19 cellular contexts compared by ENCODE assay signal in the genomic region with DNA sequence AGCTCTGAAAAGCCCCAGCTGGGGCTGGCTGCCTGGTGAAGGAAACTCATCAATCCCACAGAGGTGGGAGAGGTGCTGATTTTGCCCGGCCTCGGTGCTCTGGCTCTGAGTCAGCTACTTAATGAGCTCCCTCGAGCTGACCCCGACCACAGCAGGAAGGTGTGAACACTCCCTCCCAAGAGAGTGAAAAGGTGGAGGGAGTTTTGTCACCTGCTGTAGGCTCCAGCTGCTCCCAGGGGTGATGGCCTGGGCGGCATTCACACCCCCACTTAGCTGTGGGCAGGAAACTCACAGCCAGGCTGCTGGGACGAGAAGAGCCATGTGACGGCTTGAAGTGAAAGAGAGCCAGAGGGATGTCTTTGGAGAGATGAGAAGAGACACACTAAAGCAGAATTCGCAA.
DNase-seq lines count a peak whose midpoint lies in the region; ATAC-seq and TF ChIP-seq lines count a peak whose summit lies in the region.
"Had no signal": no experiment of that assay in that cellular context is flagged by ENCODE, and none has a peak within 500 bp of the region (broad histone marks: within the 10 kb centered on the region; RNA-seq: fewer than 3 reads in every experiment).

No MANE protein-coding gene starts in this region.

- H3K9me3 Mint-ChIP-seq in activated naive CD8-positive, alpha-beta T cell treated with anti-CD3 and anti-CD28 coated beads, Interleukin-2, amount 50 U/mL, for 24 hours = no peaks in the 10 kb centered on the region

- H3K27ac ChIP-seq in HEK293 (ENCODE audit: extremely low read depth, low read depth, low read length) (no peak overlapping the region), osteoblast (ENCODE audit: low read depth, low read length) (no peak overlapping the region), coronary artery (no peak overlapping the region)
- H3K27ac ChIP-seq: A549, pancreas, tibial artery had no signal

- H3K4me3 ChIP-seq in HEK293 (ENCODE audit: low read depth, low read length) (no peak overlapping the region), osteoblast (ENCODE audit: insufficient read depth, low read length) (no peak overlapping the region), coronary artery (no peak overlapping the region)
- H3K4me3 ChIP-seq: A549, mucosa of descending colon, pancreas, tibial artery had no signal

- TF ChIP-seq CTCF in HEK293 (tag by site-specific recombination; IDR thresholded peaks at IDR 0.05) = no peak
- no peak for TF ChIP-seq CTCF in osteoblast (IDR thresholded peaks at IDR 0.05; ENCODE audit: extremely low read depth, low read depth, low read length)
- TF ChIP-seq CTCF in coronary artery (IDR thresholded peaks at IDR 0.05) = no peak

- CTCF ChIA-PET in HEK293 (lab: Yijun Ruan, JAX) = no interaction called here

- H3K4me1 Mint-ChIP-seq in activated naive CD8-positive, alpha-beta T cell treated with anti-CD3 and anti-CD28 coated beads, Interleukin-2, amount 50 U/mL, for 24 hours = peaks cover 3% of the 10 kb centered on the region
- H3K4me1 Mint-ChIP-seq: CD4-positive, CD25-positive, alpha-beta regulatory T cell; IgD-negative memory B cell had no signal

- H3K27me3 Mint-ChIP-seq in activated naive CD8-positive, alpha-beta T cell treated with anti-CD3 and anti-CD28 coated beads, Interleukin-2, amount 50 U/mL, for 24 hours = no peaks in the 10 kb centered on the region
- H3K27me3 Mint-ChIP-seq: CD4-positive, CD25-positive, alpha-beta regulatory T cell; IgD-negative memory B cell had no signal

- H3K79me2 ChIP-seq in osteoblast (ENCODE audit: insufficient read depth, low read length) = no peaks in the 10 kb centered on the region

- H3K9me3 ChIP-seq in HEK293 (ENCODE audit: control insufficient read depth, insufficient read depth, low read depth, low read length) = no peaks in the 10 kb centered on the region
- H3K9me3 ChIP-seq in osteoblast (ENCODE audit: low read depth, low read length) = no peaks in the 10 kb centered on the region
- H3K9me3 ChIP-seq: A549, mucosa of descending colon, pancreas, tibial artery had no signal

- H2AFZ ChIP-seq in osteoblast (ENCODE audit: low read length) = no peak overlapping the region

- no peak overlapping the region for H3K4me3 Mint-ChIP-seq in activated naive CD8-positive, alpha-beta T cell treated with anti-CD3 and anti-CD28 coated beads, Interleukin-2, amount 50 U/mL, for 24 hours
- H3K4me3 Mint-ChIP-seq: CD4-positive, CD25-positive, alpha-beta regulatory T cell; IgD-negative memory B cell had no signal

- H3K27ac Mint-ChIP-seq in activated naive CD8-positive, alpha-beta T cell treated with anti-CD3 and anti-CD28 coated beads, Interleukin-2, amount 50 U/mL, for 24 hours = no peak overlapping the region
- H3K27ac Mint-ChIP-seq: CD4-positive, CD25-positive, alpha-beta regulatory T cell; IgD-negative memory B cell had no signal

- peak; percentile 36 for ATAC-seq in activated naive CD8-positive, alpha-beta T cell treated with anti-CD3 and anti-CD28 coated beads, Interleukin-2, amount 50 U/mL, for 24 hours
- no peak for ATAC-seq in HG03520 (IDR thresholded peaks at IDR 0.05; ENCODE audit: unreplicated experiment)
- ATAC-seq: mucosa of descending colon, pancreas had no signal

- H4K20me1 ChIP-seq in osteoblast (ENCODE audit: insufficient read depth, low read length) = no peaks in the 10 kb centered on the region

- no peaks in the 10 kb centered on the region for H3K4me1 ChIP-seq in HEK293 (ENCODE audit: control insufficient read depth, insufficient read depth, low read length)
- H3K4me1 ChIP-seq in osteoblast (ENCODE audit: insufficient read depth, low read length) = no peaks in the 10 kb centered on the region
- H3K4me1 ChIP-seq: A549, pancreas, tibial artery had no signal

- POLR2A ChIA-PET in HEK293 (lab: Yijun Ruan, JAX) = no interaction called here

- no peak overlapping the region for H3K4me2 ChIP-seq in osteoblast (ENCODE audit: insufficient read depth, low read length)
- H3K4me2 ChIP-seq: A549 had no signal

- H3K27me3 ChIP-seq in osteoblast (ENCODE audit: insufficient read depth, low read length) = no peaks in the 10 kb centered on the region
- H3K27me3 ChIP-seq: pancreas, tibial artery had no signal

- no peaks in the 10 kb centered on the region for H3K36me3 Mint-ChIP-seq in activated naive CD8-positive, alpha-beta T cell treated with anti-CD3 and anti-CD28 coated beads, Interleukin-2, amount 50 U/mL, for 24 hours (ENCODE audit: low read depth)
- H3K36me3 Mint-ChIP-seq: CD4-positive, CD25-positive, alpha-beta regulatory T cell had no signal

- peak; percentile 41 for DNase-seq in NK-92 treated with Interleukin-12 subunit alpha and Interleukin-12 subunit beta, amount 100 ng/mL, for 24 hours (lab: John Stamatoyannopoulos, UW)
- DNase-seq in NK-92 (lab: John Stamatoyannopoulos, UW; ENCODE audit: unreplicated experiment) (no peak), osteoblast (ENCODE audit: insufficient read length, low spot score, missing footprints) (peak; percentile 68), coronary artery (ENCODE audit: low spot score) (no peak), posterior vena cava (ENCODE audit: low spot score) (no peak)
- DNase-seq in activated naive CD8-positive, alpha-beta T cell treated with anti-CD3 and anti-CD28 coated beads, Interleukin-2, amount 50 U/mL, for 24 hours = no peak
- DNase-seq: activated CD4-positive, alpha-beta T cell treated with anti-CD3 and anti-CD28 coated beads for 48 hours; activated T-cell treated with anti-CD3 and anti-CD28 coated beads for 4 hours; CD4-positive, CD25-positive, alpha-beta regulatory T cell; mucosa of descending colon; NCI-H1048; NCI-H345; pancreas; T-helper 9 cell; tibial artery had no signal

- intact Hi-C loops in posterior vena cava (cut with DNase I) = no loop called here

- H3K36me3 ChIP-seq in HEK293 (ENCODE audit: control insufficient read depth in 2 of 2, insufficient read depth in 1 of 2, low read length in 2 of 2) (no peaks in the 10 kb centered on the region), osteoblast (ENCODE audit: insufficient read depth, low read length) (no peaks in the 10 kb centered on the region)
- H3K36me3 ChIP-seq: pancreas, tibial artery had no signal

TF ChIP-seq in HEK293, 187 proteins besides CTCF, POLR2A, EP300 and RAD21:
- TF ChIP-seq ZNF692 (tag by site-specific recombination; IDR thresholded peaks at IDR 0.05) = no peak
- TF ChIP-seq ZFHX2 (tag by site-specific recombination; conservative IDR thresholded peaks at IDR 0.05) = peak; percentile 32; the same call in 1 of the 2 replicates
- peak; percentile 62; the same call in 1 of the 2 replicates for TF ChIP-seq EGR2 (tag by site-specific recombination; IDR thresholded peaks at IDR 0.05; ENCODE audit: low read depth)

Comparison
In these comparisons a context has a peak if more than half of its experiments do, and no peak if none do; other contexts are left out.
1. DNase-seq: peak in NK-92 treated with Interleukin-12 subunit alpha and Interleukin-12 subunit beta, amount 100 ng/mL, for 24 hours (single experiment) and osteoblast (single experiment); none in NK-92 (single experiment), activated naive CD8-positive, alpha-beta T cell treated with anti-CD3 and anti-CD28 coated beads, Interleukin-2, amount 50 U/mL, for 24 hours (single experiment), coronary artery (single experiment) and posterior vena cava (single experiment).